Comparison of ENCODE assay signal across 8 cellular contexts in genomic region chr11:60485987-60486386, GRCh38. TPM values are rescaled to one million over a fixed set of nuclear protein-coding genes. Genes with fewer than 3 reads are reported as not detected.
A peak's percentile ranks its signal among the peaks of the same experiment; 100 is the strongest.
DNase-seq lines count a peak whose midpoint lies in the region; ATAC-seq, FAIRE-seq and TF ChIP-seq lines count a peak whose summit lies in the region.

No MANE protein-coding gene starts in this region.

- peak; percentile 95 for TF ChIP-seq CTCF in GM12872 (IDR thresholded peaks at IDR 0.05; ENCODE audit: insufficient read depth, low read depth, low read length)
- peak; percentile 59 to 73 (median 66) for TF ChIP-seq CTCF in Peyer's patch (IDR thresholded peaks at IDR 0.05)
- no peak for TF ChIP-seq CTCF in suprapubic skin (IDR thresholded peaks at IDR 0.05)

- H3K4me3 ChIP-seq in Peyer's patch (no peak overlapping the region), suprapubic skin (no peak overlapping the region)

- no peak overlapping the region for H3K27ac ChIP-seq in Peyer's patch
- H3K27ac ChIP-seq in suprapubic skin, result no peak overlapping the region

- no peak for TF ChIP-seq EP300 in suprapubic skin (IDR thresholded peaks at IDR 0.05)

- H3K4me1 ChIP-seq in Peyer's patch (no peaks in the 10 kb centered on the region), suprapubic skin (no peaks in the 10 kb centered on the region)

- 70% methylated on average over 5 of the region's 5 CpGs for WGBS in suprapubic skin

- DNase-seq in Peyer's patch (peak in 2 of 3 donors; percentile 65 to 78), islet precursor cell (peak; percentile 78), frontal cortex (ENCODE audit: low spot score in 2 of 2) (no peak), GOT3 (lab: John Stamatoyannopoulos, UW) (no peak), suprapubic skin (ENCODE audit: low spot score in 2 of 2) (no peak)

- no peak for FAIRE-seq in frontal cortex (lab: Jason Lieb, UNC)

- H3K36me3 ChIP-seq in Peyer's patch (no peaks in the 10 kb centered on the region), suprapubic skin (no peaks in the 10 kb centered on the region)

- ATAC-seq in GM19468 (IDR thresholded peaks at IDR 0.05; ENCODE audit: extremely low read depth, unreplicated experiment) (peak; percentile 83), HG03432 (IDR thresholded peaks at IDR 0.05; ENCODE audit: unreplicated experiment) (peak; percentile 96)

- H3K9me3 ChIP-seq in Peyer's patch, result no peaks in the 10 kb centered on the region
- H3K9me3 ChIP-seq in suprapubic skin, result no peaks in the 10 kb centered on the region

- TF ChIP-seq POLR2A in Peyer's patch (IDR thresholded peaks at IDR 0.05) (no peak), suprapubic skin (IDR thresholded peaks at IDR 0.05) (no peak)

- no peaks in the 10 kb centered on the region for H3K27me3 ChIP-seq in Peyer's patch
- H3K27me3 ChIP-seq in suprapubic skin, result no peaks in the 10 kb centered on the region

RNA-seq across cellular contexts. Expression of gene MS4A12, which starts 6.6 kb away (rescaled TPM):
- total RNA-seq in Peyer's patch (not detected), frontal cortex (not detected), suprapubic skin (not detected)

RNA-seq across cellular contexts. Expression of gene MS4A13, which starts 29.2 kb away (rescaled TPM):
- not detected for total RNA-seq in Peyer's patch
- total RNA-seq in frontal cortex, result not detected
- not detected for total RNA-seq in suprapubic skin

RNA-seq across cellular contexts. Expression of gene MS4A1, which starts 30.3 kb away (rescaled TPM):
- total RNA-seq in Peyer's patch (100 to 1,000 TPM in 1 of 4 donors, 10 to 100 TPM in 1, 1 to 10 TPM in 1, not detected in 1; 3.2 to 260 (median 18.5) TPM), frontal cortex (under 0.01 TPM), suprapubic skin (under 1 TPM in 1 of 4 donors, not detected in 3; 0.81 TPM)

RNA-seq across cellular contexts. Expression of gene MS4A5, which starts 56.6 kb away (rescaled TPM):
- total RNA-seq in Peyer's patch (not detected), frontal cortex (not detected), suprapubic skin (not detected)

Comparison
In these comparisons a context has a peak if more than half of its experiments do, and no peak if none do; other contexts are left out.
1. CTCF ChIP-seq: peak in GM12872 (single experiment) and Peyer's patch (6 of 6); none in suprapubic skin (0 of 2).
2. DNase-seq: peak in Peyer's patch (2 of 3) and islet precursor cell (single experiment); none in frontal cortex (0 of 2), GOT3 (single experiment) and suprapubic skin (0 of 2).